ENCODE assay signal across 8 cellular contexts in the genomic region with DNA sequence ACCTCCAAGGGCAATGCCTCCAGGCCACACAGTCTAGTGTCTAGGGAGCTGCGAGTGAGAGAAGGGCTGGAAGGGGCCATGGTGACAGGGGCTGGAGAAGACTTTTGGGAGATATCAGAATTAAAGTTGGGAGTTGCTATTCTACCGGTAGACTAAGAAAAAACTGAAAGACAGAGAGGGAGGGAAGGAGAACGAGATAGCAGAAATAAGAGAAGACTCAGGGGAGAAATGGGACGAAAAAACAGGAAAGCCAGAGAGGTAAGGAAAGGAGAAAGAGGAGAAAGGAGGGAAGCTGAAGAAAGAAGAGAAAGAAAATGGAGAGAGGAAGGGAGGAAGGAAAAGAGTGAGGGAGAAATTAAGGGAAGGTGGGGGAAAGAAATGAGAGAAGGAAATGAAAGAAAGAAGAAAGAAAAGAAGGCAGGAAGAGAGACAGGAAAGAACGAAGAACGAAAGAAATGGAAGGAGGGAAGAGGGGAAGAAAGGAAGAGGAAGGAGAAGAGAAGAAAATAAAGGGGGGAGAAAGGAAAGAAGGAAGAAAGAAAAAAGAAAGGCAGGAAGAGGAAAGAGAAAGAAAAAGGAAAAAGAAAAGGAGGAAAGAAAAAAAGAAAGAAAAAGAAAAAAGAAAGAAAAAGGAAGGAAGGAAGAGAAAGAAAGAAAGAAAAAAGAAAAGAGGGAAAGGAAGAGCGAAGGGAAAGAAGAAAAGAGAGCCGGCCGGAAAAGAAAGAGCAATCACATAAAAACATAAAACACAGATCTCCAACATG. TPM values are rescaled to one million over a fixed set of nuclear protein-coding genes. Genes with fewer than 3 reads are reported as not detected.
DNase-seq lines count a peak whose midpoint lies in the region; ATAC-seq and TF ChIP-seq lines count a peak whose summit lies in the region.

No MANE protein-coding gene starts in this region.

- no peak overlapping the region for H3K27ac ChIP-seq in neutrophil

- no peak for TF ChIP-seq POLR2A in NB4 (IDR thresholded peaks at IDR 0.05; ENCODE audit: extremely low read depth, insufficient read length)

- H3K9me3 Mint-ChIP-seq in CD14-positive monocyte = peaks cover 3 to 36% (median 24%) of the 10 kb centered on the region in 7 donors
- no peaks in the 10 kb centered on the region for H3K9me3 Mint-ChIP-seq in effector memory CD8-positive, alpha-beta T cell

- DNase-seq in CD14-positive monocyte (ENCODE audit: low spot score) (no peak), NB4 (ENCODE audit: low read depth) (no peak), hippocampal formation (lab: John Stamatoyannopoulos, UW) (no peak), NOMO-1 treated with DMSO at 0.1 percent for 48 hours (lab: John Stamatoyannopoulos, UW; ENCODE audit: unreplicated experiment) (no peak)
- no peak for DNase-seq in effector memory CD8-positive, alpha-beta T cell

- peaks cover 3 to 10% of the 10 kb centered on the region in 2 donors for H3K36me3 Mint-ChIP-seq in CD14-positive monocyte
- H3K36me3 Mint-ChIP-seq in effector memory CD8-positive, alpha-beta T cell (ENCODE audit: insufficient read depth) = peaks cover 22% of the 10 kb centered on the region

- H3K36me3 ChIP-seq in neutrophil = no peaks in the 10 kb centered on the region

- H3K9me3 ChIP-seq in neutrophil = no peaks in the 10 kb centered on the region

- intact Hi-C loops in CD14-positive monocyte (cut with micrococcal nuclease) = no loop called here

- peak; percentile 19 for TF ChIP-seq CTCF in CD14-positive monocyte (IDR thresholded peaks at IDR 0.05)
- TF ChIP-seq CTCF in NB4 (IDR thresholded peaks at IDR 0.05; ENCODE audit: low read depth, low read length) = no peak
- TF ChIP-seq CTCF in neutrophil (IDR thresholded peaks at IDR 0.05) = no peak

- H3K4me1 Mint-ChIP-seq in CD14-positive monocyte = peaks cover 55% of the 10 kb centered on the region
- H3K4me1 Mint-ChIP-seq in effector memory CD8-positive, alpha-beta T cell (ENCODE audit: low read depth in 2 of 2) = peaks cover 23 to 29% of the 10 kb centered on the region in 2 donors

- peaks cover 92% of the 10 kb centered on the region for H3K27me3 ChIP-seq in neutrophil

- ATAC-seq in effector memory CD8-positive, alpha-beta T cell (replicated peaks) = no peak
- ATAC-seq in HG03175 (IDR thresholded peaks at IDR 0.05; ENCODE audit: unreplicated experiment) (no peak), GM18868 (IDR thresholded peaks at IDR 0.05; ENCODE audit: unreplicated experiment) (no peak)

- H3K4me3 Mint-ChIP-seq in CD14-positive monocyte = peak overlapping the region; percentile 87 to 96
- H3K4me3 Mint-ChIP-seq in effector memory CD8-positive, alpha-beta T cell = peak overlapping the region; percentile 78 to 92

- peaks cover 45 to 55% of the 10 kb centered on the region in 2 experiments for H3K4me1 ChIP-seq in neutrophil (ENCODE audit: control insufficient read depth in 1 of 2, insufficient read depth in 1 of 2, low read depth in 1 of 2, low read length in 1 of 2)

- peak overlapping the region; percentile 49 for H3K4me3 ChIP-seq in NB4 (ENCODE audit: low read depth, low read length)
- peak overlapping the region; percentile 63 to 65 for H3K4me3 ChIP-seq in neutrophil (ENCODE audit: low read depth in 1 of 2, low read length in 1 of 2)

- peak overlapping the region in 3 of 7 donors; percentile 22 to 33 (median 26) for H3K27ac Mint-ChIP-seq in CD14-positive monocyte
- H3K27ac Mint-ChIP-seq in effector memory CD8-positive, alpha-beta T cell = no peak overlapping the region

- peaks cover 86 to 91% (median 86%) of the 10 kb centered on the region in 3 donors for H3K27me3 Mint-ChIP-seq in CD14-positive monocyte (ENCODE audit: low read depth in 3 of 3)
- H3K27me3 Mint-ChIP-seq in effector memory CD8-positive, alpha-beta T cell = peaks cover 42 to 84% of the 10 kb centered on the region in 2 donors

RNA-seq across cellular contexts. Expression of gene EBF1, which starts 1.2 kb away (rescaled TPM):
- not detected for polyA plus RNA-seq in CD14-positive monocyte
